Comparison of ENCODE assay signal across 1 cellular context in the genomic region with DNA sequence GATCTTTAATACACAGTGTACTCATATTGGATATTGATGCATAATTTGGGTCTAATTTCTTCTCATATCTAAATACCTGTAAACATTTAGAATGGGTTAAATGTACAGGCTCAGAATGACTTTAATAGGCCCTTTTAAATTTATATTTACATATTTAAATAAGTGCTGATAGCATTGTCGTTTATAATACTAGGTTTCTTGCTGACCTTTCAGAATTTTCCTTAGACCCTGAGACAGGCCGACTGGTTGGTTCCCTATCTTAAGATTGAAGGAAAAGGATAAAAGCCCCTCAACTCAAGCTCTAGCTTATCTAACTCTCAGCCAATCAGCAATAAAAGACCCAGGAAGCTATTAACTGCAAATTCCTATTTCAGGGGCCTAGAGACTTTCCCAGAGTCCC.
TF ChIP-seq lines count a peak whose summit lies in the region.

No MANE protein-coding gene starts in this region.

TF ChIP-seq in GM23338, 12 proteins besides CTCF, POLR2A, EP300 and RAD21 (continued from another document):
- TF ChIP-seq CREB1 (CRISPR knock-in tag; IDR thresholded peaks at IDR 0.05; ENCODE audit: low read depth), result no peak
- TF ChIP-seq, protein P1, sequence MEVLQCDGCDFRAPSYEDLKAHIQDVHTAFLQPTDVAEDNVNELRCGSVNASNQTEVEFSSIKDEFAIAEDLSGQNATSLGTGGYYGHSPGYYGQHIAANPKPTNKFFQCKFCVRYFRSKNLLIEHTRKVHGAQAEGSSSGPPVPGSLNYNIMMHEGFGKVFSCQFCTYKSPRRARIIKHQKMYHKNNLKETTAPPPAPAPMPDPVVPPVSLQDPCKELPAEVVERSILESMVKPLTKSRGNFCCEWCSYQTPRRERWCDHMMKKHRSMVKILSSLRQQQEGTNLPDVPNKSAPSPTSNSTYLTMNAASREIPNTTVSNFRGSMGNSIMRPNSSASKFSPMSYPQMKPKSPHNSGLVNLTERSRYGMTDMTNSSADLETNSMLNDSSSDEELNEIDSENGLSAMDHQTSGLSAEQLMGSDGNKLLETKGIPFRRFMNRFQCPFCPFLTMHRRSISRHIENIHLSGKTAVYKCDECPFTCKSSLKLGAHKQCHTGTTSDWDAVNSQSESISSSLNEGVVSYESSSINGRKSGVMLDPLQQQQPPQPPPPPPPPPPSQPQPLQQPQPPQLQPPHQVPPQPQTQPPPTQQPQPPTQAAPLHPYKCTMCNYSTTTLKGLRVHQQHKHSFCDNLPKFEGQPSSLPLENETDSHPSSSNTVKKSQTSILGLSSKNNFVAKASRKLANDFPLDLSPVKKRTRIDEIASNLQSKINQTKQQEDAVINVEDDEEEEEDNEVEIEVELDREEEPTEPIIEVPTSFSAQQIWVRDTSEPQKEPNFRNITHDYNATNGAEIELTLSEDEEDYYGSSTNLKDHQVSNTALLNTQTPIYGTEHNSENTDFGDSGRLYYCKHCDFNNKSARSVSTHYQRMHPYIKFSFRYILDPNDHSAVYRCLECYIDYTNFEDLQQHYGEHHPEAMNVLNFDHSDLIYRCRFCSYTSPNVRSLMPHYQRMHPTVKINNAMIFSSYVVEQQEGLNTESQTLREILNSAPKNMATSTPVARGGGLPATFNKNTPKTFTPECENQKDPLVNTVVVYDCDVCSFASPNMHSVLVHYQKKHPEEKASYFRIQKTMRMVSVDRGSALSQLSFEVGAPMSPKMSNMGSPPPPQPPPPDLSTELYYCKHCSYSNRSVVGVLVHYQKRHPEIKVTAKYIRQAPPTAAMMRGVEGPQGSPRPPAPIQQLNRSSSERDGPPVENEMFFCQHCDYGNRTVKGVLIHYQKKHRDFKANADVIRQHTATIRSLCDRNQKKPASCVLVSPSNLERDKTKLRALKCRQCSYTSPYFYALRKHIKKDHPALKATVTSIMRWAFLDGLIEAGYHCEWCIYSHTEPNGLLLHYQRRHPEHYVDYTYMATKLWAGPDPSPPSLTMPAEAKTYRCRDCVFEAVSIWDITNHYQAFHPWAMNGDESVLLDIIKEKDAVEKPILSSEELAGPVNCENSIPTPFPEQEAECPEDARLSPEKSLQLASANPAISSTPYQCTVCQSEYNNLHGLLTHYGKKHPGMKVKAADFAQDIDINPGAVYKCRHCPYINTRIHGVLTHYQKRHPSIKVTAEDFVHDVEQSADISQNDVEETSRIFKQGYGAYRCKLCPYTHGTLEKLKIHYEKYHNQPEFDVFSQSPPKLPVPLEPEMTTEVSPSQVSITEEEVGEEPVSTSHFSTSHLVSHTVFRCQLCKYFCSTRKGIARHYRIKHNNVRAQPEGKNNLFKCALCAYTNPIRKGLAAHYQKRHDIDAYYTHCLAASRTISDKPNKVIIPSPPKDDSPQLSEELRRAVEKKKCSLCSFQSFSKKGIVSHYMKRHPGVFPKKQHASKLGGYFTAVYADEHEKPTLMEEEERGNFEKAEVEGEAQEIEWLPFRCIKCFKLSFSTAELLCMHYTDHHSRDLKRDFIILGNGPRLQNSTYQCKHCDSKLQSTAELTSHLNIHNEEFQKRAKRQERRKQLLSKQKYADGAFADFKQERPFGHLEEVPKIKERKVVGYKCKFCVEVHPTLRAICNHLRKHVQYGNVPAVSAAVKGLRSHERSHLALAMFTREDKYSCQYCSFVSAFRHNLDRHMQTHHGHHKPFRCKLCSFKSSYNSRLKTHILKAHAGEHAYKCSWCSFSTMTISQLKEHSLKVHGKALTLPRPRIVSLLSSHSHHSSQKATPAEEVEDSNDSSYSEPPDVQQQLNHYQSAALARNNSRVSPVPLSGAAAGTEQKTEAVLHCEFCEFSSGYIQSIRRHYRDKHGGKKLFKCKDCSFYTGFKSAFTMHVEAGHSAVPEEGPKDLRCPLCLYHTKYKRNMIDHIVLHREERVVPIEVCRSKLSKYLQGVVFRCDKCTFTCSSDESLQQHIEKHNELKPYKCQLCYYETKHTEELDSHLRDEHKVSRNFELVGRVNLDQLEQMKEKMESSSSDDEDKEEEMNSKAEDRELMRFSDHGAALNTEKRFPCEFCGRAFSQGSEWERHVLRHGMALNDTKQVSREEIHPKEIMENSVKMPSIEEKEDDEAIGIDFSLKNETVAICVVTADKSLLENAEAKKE (CRISPR knock-in tag; IDR thresholded peaks at IDR 0.05), result no peak
- TF ChIP-seq ZNF114 (CRISPR knock-in tag; IDR thresholded peaks at IDR 0.05), result no peak
- TF ChIP-seq STAT1 (IDR thresholded peaks at IDR 0.05; ENCODE audit: unreplicated experiment), result no peak
- TF ChIP-seq, protein P2, sequence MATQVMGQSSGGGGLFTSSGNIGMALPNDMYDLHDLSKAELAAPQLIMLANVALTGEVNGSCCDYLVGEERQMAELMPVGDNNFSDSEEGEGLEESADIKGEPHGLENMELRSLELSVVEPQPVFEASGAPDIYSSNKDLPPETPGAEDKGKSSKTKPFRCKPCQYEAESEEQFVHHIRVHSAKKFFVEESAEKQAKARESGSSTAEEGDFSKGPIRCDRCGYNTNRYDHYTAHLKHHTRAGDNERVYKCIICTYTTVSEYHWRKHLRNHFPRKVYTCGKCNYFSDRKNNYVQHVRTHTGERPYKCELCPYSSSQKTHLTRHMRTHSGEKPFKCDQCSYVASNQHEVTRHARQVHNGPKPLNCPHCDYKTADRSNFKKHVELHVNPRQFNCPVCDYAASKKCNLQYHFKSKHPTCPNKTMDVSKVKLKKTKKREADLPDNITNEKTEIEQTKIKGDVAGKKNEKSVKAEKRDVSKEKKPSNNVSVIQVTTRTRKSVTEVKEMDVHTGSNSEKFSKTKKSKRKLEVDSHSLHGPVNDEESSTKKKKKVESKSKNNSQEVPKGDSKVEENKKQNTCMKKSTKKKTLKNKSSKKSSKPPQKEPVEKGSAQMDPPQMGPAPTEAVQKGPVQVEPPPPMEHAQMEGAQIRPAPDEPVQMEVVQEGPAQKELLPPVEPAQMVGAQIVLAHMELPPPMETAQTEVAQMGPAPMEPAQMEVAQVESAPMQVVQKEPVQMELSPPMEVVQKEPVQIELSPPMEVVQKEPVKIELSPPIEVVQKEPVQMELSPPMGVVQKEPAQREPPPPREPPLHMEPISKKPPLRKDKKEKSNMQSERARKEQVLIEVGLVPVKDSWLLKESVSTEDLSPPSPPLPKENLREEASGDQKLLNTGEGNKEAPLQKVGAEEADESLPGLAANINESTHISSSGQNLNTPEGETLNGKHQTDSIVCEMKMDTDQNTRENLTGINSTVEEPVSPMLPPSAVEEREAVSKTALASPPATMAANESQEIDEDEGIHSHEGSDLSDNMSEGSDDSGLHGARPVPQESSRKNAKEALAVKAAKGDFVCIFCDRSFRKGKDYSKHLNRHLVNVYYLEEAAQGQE (IDR thresholded peaks at IDR 0.05; ENCODE audit: unreplicated experiment), result no peak
- TF ChIP-seq, protein P3, sequence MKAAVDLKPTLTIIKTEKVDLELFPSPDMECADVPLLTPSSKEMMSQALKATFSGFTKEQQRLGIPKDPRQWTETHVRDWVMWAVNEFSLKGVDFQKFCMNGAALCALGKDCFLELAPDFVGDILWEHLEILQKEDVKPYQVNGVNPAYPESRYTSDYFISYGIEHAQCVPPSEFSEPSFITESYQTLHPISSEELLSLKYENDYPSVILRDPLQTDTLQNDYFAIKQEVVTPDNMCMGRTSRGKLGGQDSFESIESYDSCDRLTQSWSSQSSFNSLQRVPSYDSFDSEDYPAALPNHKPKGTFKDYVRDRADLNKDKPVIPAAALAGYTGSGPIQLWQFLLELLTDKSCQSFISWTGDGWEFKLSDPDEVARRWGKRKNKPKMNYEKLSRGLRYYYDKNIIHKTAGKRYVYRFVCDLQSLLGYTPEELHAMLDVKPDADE (IDR thresholded peaks at IDR 0.05), result no peak
- no peak for TF ChIP-seq ZNF331 (CRISPR knock-in tag; IDR thresholded peaks at IDR 0.05; ENCODE audit: low read depth)
